Comparison of ENCODE assay signal across 7 cellular contexts in genomic region chr6:150053450-150053849, GRCh38. TPM values are rescaled to one million over a fixed set of nuclear protein-coding genes. Genes with fewer than 3 reads are reported as not detected.
"Had no signal": no experiment of that assay in that cellular context is flagged by ENCODE, and none has a peak within 500 bp of the region (broad histone marks: within the 10 kb centered on the region; RNA-seq: fewer than 3 reads in every experiment).

No MANE protein-coding gene starts in this region.

- H3K4me3 ChIP-seq: GM23338 had no signal

- H3K4me1 Mint-ChIP-seq: GM23338, H9 had no signal

- H3K4me2 ChIP-seq: GM23338 had no signal

- H3K4me3 Mint-ChIP-seq: GM23338, H9, IgD-negative memory B cell had no signal

- FAIRE-seq: H1, H54, HTR-8/SVneo had no signal

- H3K27ac Mint-ChIP-seq: GM23338, H9, IgD-negative memory B cell had no signal

- H2AFZ ChIP-seq: GM23338 had no signal

- ATAC-seq: GM23338 had no signal

- DNase-seq: H9, HCEC 1CT had no signal

RNA-seq across cellular contexts. Expression of gene RAET1L, which starts 28.1 kb away (rescaled TPM):
- total RNA-seq: GM23338, H1, H9 had no signal
- polyA plus RNA-seq: GM23338, H1, IgD-negative memory B cell had no signal
